Comparison of ENCODE assay signal across 14 cellular contexts in genomic region chr7:139830292-139830691, GRCh38. TPM values are rescaled to one million over a fixed set of nuclear protein-coding genes. Genes with fewer than 3 reads are reported as not detected.
A peak's percentile ranks its signal among the peaks of the same experiment; 100 is the strongest.
DNase-seq lines count a peak whose midpoint lies in the region; ATAC-seq and TF ChIP-seq lines count a peak whose summit lies in the region.
"Had no signal": no experiment of that assay in that cellular context is flagged by ENCODE, and none has a peak within 500 bp of the region (broad histone marks: within the 10 kb centered on the region; RNA-seq: fewer than 3 reads in every experiment).

No MANE protein-coding gene starts in this region.

- peak overlapping the region; percentile 75 to 87 for H3K4me3 Mint-ChIP-seq in activated T-cell treated with anti-CD3 and anti-CD28 coated beads, Interleukin-2, amount 50 U/mL, for 72 hours
- peak overlapping the region; percentile 74 for H3K4me3 Mint-ChIP-seq in activated B cell treated with CpG ODN at 0.5 μM for 24 hours

- peaks cover 8% of the 10 kb centered on the region for H3K27me3 Mint-ChIP-seq in activated T-cell treated with anti-CD3 and anti-CD28 coated beads, Interleukin-2, amount 50 U/mL, for 72 hours (ENCODE audit: low read depth)
- H3K27me3 Mint-ChIP-seq in activated B cell treated with CpG ODN at 0.5 μM for 24 hours: no peaks in the 10 kb centered on the region

- peaks cover 6 to 11% of the 10 kb centered on the region in 2 donors for H3K36me3 Mint-ChIP-seq in activated T-cell treated with anti-CD3 and anti-CD28 coated beads, Interleukin-2, amount 50 U/mL, for 72 hours (ENCODE audit: insufficient read depth in 2 of 2)
- H3K36me3 Mint-ChIP-seq in activated B cell treated with CpG ODN at 0.5 μM for 24 hours (ENCODE audit: low read depth): no peaks in the 10 kb centered on the region

- H3K9me3 Mint-ChIP-seq in activated T-cell treated with anti-CD3 and anti-CD28 coated beads, Interleukin-2, amount 50 U/mL, for 72 hours: peaks cover 6 to 11% of the 10 kb centered on the region in 2 donors
- H3K9me3 Mint-ChIP-seq in activated B cell treated with CpG ODN at 0.5 μM for 24 hours: peaks cover 12% of the 10 kb centered on the region

- 70% methylated on average over 4 of the region's 4 CpGs for WGBS in liver

- TF ChIP-seq CTCF in activated B cell treated with CpG ODN at 0.5 μM for 24 hours (IDR thresholded peaks at IDR 0.05): no peak
- TF ChIP-seq CTCF in liver (IDR thresholded peaks at IDR 0.05; ENCODE audit: low read depth, low read length, missing input control): no peak
- no peak for TF ChIP-seq CTCF in thoracic aorta (IDR thresholded peaks at IDR 0.05)

- peak overlapping the region in 2 of 3 donors; percentile 7 to 9 for H3K4me3 ChIP-seq in liver (ENCODE audit: low read depth in 1 of 3, low read length in 3 of 3)
- H3K4me3 ChIP-seq in thoracic aorta: peak overlapping the region; percentile 54
- H3K4me3 ChIP-seq: ovary, SJSA1 had no signal

- H3K9me3 ChIP-seq in liver (ENCODE audit: control insufficient read depth in 4 of 4, low read length in 3 of 4) (no peaks in the 10 kb centered on the region), thoracic aorta (no peaks in the 10 kb centered on the region)
- H3K9me3 ChIP-seq: ovary, SJSA1 had no signal

- H3K27ac ChIP-seq in liver (ENCODE audit: low read depth in 1 of 2, low read length in 2 of 2) (no peak overlapping the region), thoracic aorta (no peak overlapping the region)
- H3K27ac ChIP-seq: epithelial cell of prostate, ovary, SJSA1 had no signal

- H3K9ac ChIP-seq in liver (ENCODE audit: low read depth in 1 of 2, low read length in 2 of 2): peak overlapping the region in 1 of 2 donors; percentile 49

- H3K4me1 ChIP-seq in liver (ENCODE audit: control insufficient read depth in 4 of 4, insufficient read depth in 4 of 4, low read length in 3 of 4) (peaks cover 0 to 2% (median 0%) of the 10 kb centered on the region in 4 donors), thoracic aorta (ENCODE audit: control insufficient read depth in 1 of 2, low read depth in 2 of 2) (no peaks in the 10 kb centered on the region)

- peaks cover 40% of the 10 kb centered on the region for H3K4me1 Mint-ChIP-seq in activated T-cell treated with anti-CD3 and anti-CD28 coated beads, Interleukin-2, amount 50 U/mL, for 72 hours (ENCODE audit: low read depth)
- H3K4me1 Mint-ChIP-seq in activated B cell treated with CpG ODN at 0.5 μM for 24 hours: peaks cover 34% of the 10 kb centered on the region

- no peak for ATAC-seq in activated T-cell treated with anti-CD3 and anti-CD28 coated beads, Interleukin-2, amount 50 U/mL, for 72 hours (replicated peaks in 1 of 2)
- no peak for ATAC-seq in activated B cell treated with CpG ODN at 0.5 μM for 24 hours (ENCODE audit: low read depth)
- ATAC-seq in thoracic aorta (ENCODE audit: insufficient number of reproducible peaks, low FRiP score, low read depth): no peak
- no peak for ATAC-seq in HG03521 (IDR thresholded peaks at IDR 0.05; ENCODE audit: unreplicated experiment)
- no peak for ATAC-seq in GM21360 (IDR thresholded peaks at IDR 0.05; ENCODE audit: unreplicated experiment)

- no peak for DNase-seq in activated T-cell treated with anti-CD3 and anti-CD28 coated beads, Interleukin-2, amount 50 U/mL, for 72 hours
- DNase-seq in activated T-cell treated with anti-CD3 and anti-CD28 coated beads for 4 hours: no peak
- DNase-seq in activated B cell treated with CpG ODN at 0.5 μM for 24 hours: no peak
- DNase-seq in thoracic aorta (ENCODE audit: low spot score): no peak
- no peak for DNase-seq in AML-193 (lab: John Stamatoyannopoulos, UW)
- DNase-seq: activated CD4-positive, alpha-beta T cell treated with anti-CD3 and anti-CD28 coated beads, Interleukin-2, amount 50 U/mL, for 4 hours; Kasumi-1; NCI-H446; ovary had no signal

- no peaks in the 10 kb centered on the region for H3K27me3 ChIP-seq in liver (ENCODE audit: control insufficient read depth in 4 of 4, insufficient read depth in 4 of 4, low read length in 3 of 4)
- no peaks in the 10 kb centered on the region for H3K27me3 ChIP-seq in thoracic aorta (replicated peaks; ENCODE audit: insufficient read depth)
- H3K27me3 ChIP-seq: ovary, SJSA1 had no signal

- CTCF ChIA-PET in activated B cell treated with CpG ODN at 0.5 μM for 24 hours (lab: Charles Lee): no interaction called here

- TF ChIP-seq RAD21 in liver (IDR thresholded peaks at IDR 0.05): no peak

- no peaks in the 10 kb centered on the region for H3K36me3 ChIP-seq in liver (ENCODE audit: control insufficient read depth in 4 of 4, insufficient read depth in 3 of 4, low read depth in 1 of 4, low read length in 3 of 4)
- H3K36me3 ChIP-seq in thoracic aorta: no peaks in the 10 kb centered on the region
- H3K36me3 ChIP-seq: ovary, SJSA1 had no signal

- peak overlapping the region; percentile 88 for H3K27ac Mint-ChIP-seq in activated T-cell treated with anti-CD3 and anti-CD28 coated beads, Interleukin-2, amount 50 U/mL, for 72 hours
- H3K27ac Mint-ChIP-seq in activated B cell treated with CpG ODN at 0.5 μM for 24 hours: no peak overlapping the region

- POLR2A ChIA-PET in activated B cell treated with CpG ODN at 0.5 μM for 24 hours (lab: Charles Lee): interaction anchor here (0.9 kb wide), 1 partner anchor 11 kb away, joined by 3 read pairs; no protein-coding TSS in a partner anchor

- intact Hi-C loops in activated B cell treated with CpG ODN at 0.5 μM for 24 hours (cut with micrococcal nuclease): no loop called here

TF ChIP-seq in liver, 16 proteins besides CTCF, POLR2A, EP300 and RAD21:
- TF ChIP-seq REST (IDR thresholded peaks at IDR 0.05) (no peak), HNF4G (IDR thresholded peaks at IDR 0.05) (no peak), HNF4A (conservative IDR thresholded peaks at IDR 0.05) (no peak), NR2F2 (IDR thresholded peaks at IDR 0.05) (no peak), ATF3 (IDR thresholded peaks at IDR 0.05) (no peak), YY1 (IDR thresholded peaks at IDR 0.05) (no peak), ZBTB33 (IDR thresholded peaks at IDR 0.05) (no peak), GABPA (IDR thresholded peaks at IDR 0.05 in 1 of 2, conservative IDR thresholded peaks at IDR 0.05 in 1 of 2) (no peak), EGR1 (IDR thresholded peaks at IDR 0.05; ENCODE audit: low read depth in 2 of 2) (no peak), MAX (IDR thresholded peaks at IDR 0.05) (no peak)

RNA-seq across cellular contexts. Expression of gene TBXAS1, which starts 1.2 kb away (rescaled TPM):
- 1 to 10 TPM; 3.9 to 4.7 TPM for total RNA-seq in activated T-cell treated with anti-CD3 and anti-CD28 coated beads, Interleukin-2, amount 50 U/mL, for 72 hours
- total RNA-seq in activated B cell treated with CpG ODN at 0.5 μM for 24 hours (2.0 and 3.8 TPM in 2 replicates), liver (10 to 100 TPM; 15.4 to 22.4 TPM), thoracic aorta (10 to 100 TPM; 30.1 to 66.6 TPM)
- polyA plus RNA-seq in liver: 1 to 10 TPM; 4.1 to 9.0 TPM

RNA-seq across cellular contexts. Expression of gene HIPK2, which starts 52.5 kb away (rescaled TPM):
- 10 to 100 TPM; 28.7 to 35.4 TPM for total RNA-seq in activated T-cell treated with anti-CD3 and anti-CD28 coated beads, Interleukin-2, amount 50 U/mL, for 72 hours
- total RNA-seq in activated B cell treated with CpG ODN at 0.5 μM for 24 hours (21.1 and 23.0 TPM in 2 replicates), liver (10 to 100 TPM; 13.1 to 48.8 TPM), thoracic aorta (10 to 100 TPM; 49.4 to 68.5 TPM)
- polyA plus RNA-seq in liver: 10 to 100 TPM; 15.1 to 18.1 TPM
